11 cellular contexts compared by ENCODE assay signal in the genomic region with DNA sequence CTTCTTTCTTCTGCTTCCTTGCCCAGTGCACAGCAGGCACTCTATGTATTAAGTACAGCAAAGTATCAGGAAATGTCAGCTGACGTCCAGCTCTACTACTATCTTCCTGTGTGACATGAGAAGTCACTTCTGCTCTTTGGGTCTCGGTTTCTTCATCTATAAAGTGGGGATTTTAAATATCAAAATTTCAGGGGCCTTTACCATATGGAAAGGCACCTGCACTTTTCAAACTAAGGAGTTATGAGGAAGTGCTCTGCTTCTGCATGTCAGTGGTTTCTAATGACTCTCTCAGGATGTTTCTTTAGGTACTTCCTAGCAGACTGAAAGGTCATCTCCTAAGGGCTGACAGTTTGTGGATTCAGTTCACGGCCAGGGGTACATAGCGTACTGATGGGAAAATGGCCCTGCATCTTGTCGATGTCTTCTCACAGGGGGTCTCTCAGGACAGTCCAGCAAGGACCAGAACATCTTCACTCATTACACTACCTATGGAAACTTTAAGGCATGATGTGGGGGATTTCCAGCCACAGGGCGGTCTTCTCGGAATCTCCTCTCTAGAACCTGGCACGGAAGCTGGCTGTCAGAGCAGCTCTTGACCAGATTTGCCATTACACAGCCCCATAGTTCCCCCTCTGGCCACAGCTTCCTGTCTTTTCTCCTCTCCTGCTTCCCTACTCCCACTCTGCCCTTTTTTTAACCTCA. TPM values are rescaled to one million over a fixed set of nuclear protein-coding genes. Genes with fewer than 3 reads are reported as not detected.
DNase-seq lines count a peak whose midpoint lies in the region; ATAC-seq and TF ChIP-seq lines count a peak whose summit lies in the region.
"Had no signal": no experiment of that assay in that cellular context is flagged by ENCODE, and none has a peak within 500 bp of the region (broad histone marks: within the 10 kb centered on the region; RNA-seq: fewer than 3 reads in every experiment).

No MANE protein-coding gene starts in this region.

- H4K20me1 ChIP-seq in BLaER1 treated with 17β-estradiol and CSF1 and Interleukin-3, amounts not matched to agents 10 nM and 100 nM: peaks cover 0 to 7% (median 0%) of the 10 kb centered on the region in 11 experiments; a peak in 3 of 22 replicates

- peaks cover 22% of the 10 kb centered on the region for H3K4me1 Mint-ChIP-seq in activated B cell treated with CpG ODN at 0.5 μM for 24 hours

- peak overlapping the region; percentile 91 for H3K27ac Mint-ChIP-seq in activated B cell treated with CpG ODN at 0.5 μM for 24 hours

- H3K4me3 Mint-ChIP-seq in activated B cell treated with CpG ODN at 0.5 μM for 24 hours: peak overlapping the region; percentile 68

- POLR2A ChIA-PET in activated B cell treated with CpG ODN at 0.5 μM for 24 hours (lab: Charles Lee): interaction anchor here (0.6 to 2.0 kb wide), 9 partner anchors 19 to 575 kb away, joined by 3 to 16 read pairs (median 5); a partner anchor contains a TSS

- intact Hi-C loops in activated B cell treated with CpG ODN at 0.5 μM for 24 hours (cut with micrococcal nuclease) (loop anchor here (2.0 kb wide), 1 partner anchor 21 kb away; no protein-coding TSS in a partner anchor), left colon (cut with DNase I, micrococcal nuclease) (no loop called here)

- H3K36me3 ChIP-seq in BLaER1 treated with 17β-estradiol and CSF1 and Interleukin-3, amounts not matched to agents 10 nM and 100 nM: peaks cover 46 to 88% (median 72%) of the 10 kb centered on the region in 11 experiments

- H3K27ac ChIP-seq in BLaER1 treated with 17β-estradiol and CSF1 and Interleukin-3, amounts not matched to agents 10 nM and 100 nM: no peak overlapping the region; a peak in 1 of 22 replicates
- H3K27ac ChIP-seq: esophagus squamous epithelium had no signal

- DNase-seq in activated B cell treated with CpG ODN at 0.5 μM for 24 hours (peak; percentile 23), SW 1271 (lab: John Stamatoyannopoulos, UW) (no peak), 8988T (no peak), HuH-7 (ENCODE audit: low spot score) (no peak), left colon (no peak)
- DNase-seq: COR-L47; esophagus squamous epithelium; stimulated activated CD4-positive, alpha-beta T cell treated with anti-CD3 and anti-CD28 coated beads, Interleukin-4, amount 100 ng/mL, for 1 hour had no signal

- no peaks in the 10 kb centered on the region for H3K27me3 ChIP-seq in BLaER1 treated with 17β-estradiol and CSF1 and Interleukin-3, amounts not matched to agents 10 nM and 100 nM
- H3K27me3 ChIP-seq: esophagus squamous epithelium had no signal

- peak overlapping the region in 7 of 11 experiments; percentile 22 to 74 (median 66); a peak in 13 of 22 replicates for H3K4me2 ChIP-seq in BLaER1 treated with 17β-estradiol and CSF1 and Interleukin-3, amounts not matched to agents 10 nM and 100 nM

- peaks cover 15 to 39% (median 27%) of the 10 kb centered on the region in 11 experiments for H3K9me3 ChIP-seq in BLaER1 treated with 17β-estradiol and CSF1 and Interleukin-3, amounts not matched to agents 10 nM and 100 nM (replicated peaks in 1 of 11)
- H3K9me3 ChIP-seq: esophagus squamous epithelium had no signal

- peaks cover 0 to 17% (median 10%) of the 10 kb centered on the region in 10 experiments; a peak in 17 of 20 replicates for H3K4me1 ChIP-seq in BLaER1 treated with 17β-estradiol and CSF1 and Interleukin-3, amounts not matched to agents 10 nM and 100 nM
- H3K4me1 ChIP-seq: esophagus squamous epithelium had no signal

- peaks cover 24% of the 10 kb centered on the region for H3K36me3 Mint-ChIP-seq in activated B cell treated with CpG ODN at 0.5 μM for 24 hours (ENCODE audit: low read depth)

- H3K4me3 ChIP-seq in BLaER1 treated with 17β-estradiol and CSF1 and Interleukin-3, amounts not matched to agents 10 nM and 100 nM: no peak overlapping the region
- H3K4me3 ChIP-seq: esophagus squamous epithelium had no signal

- TF ChIP-seq CTCF in activated B cell treated with CpG ODN at 0.5 μM for 24 hours (IDR thresholded peaks at IDR 0.05): no peak

- CTCF ChIA-PET in activated B cell treated with CpG ODN at 0.5 μM for 24 hours (lab: Charles Lee): interaction anchor here (0.8 to 2.0 kb wide), 3 partner anchors 24 to 42 kb away, joined by 3 to 9 read pairs (median 4); a partner anchor contains a TSS

- ATAC-seq in GM18909 (IDR thresholded peaks at IDR 0.05; ENCODE audit: poor library complexity, unreplicated experiment) (peak; percentile 70), HG02973 (IDR thresholded peaks at IDR 0.05; ENCODE audit: unreplicated experiment) (peak; percentile 67), activated B cell treated with CpG ODN at 0.5 μM for 24 hours (ENCODE audit: low read depth) (peak; percentile 76), left colon (no peak)

- no peaks in the 10 kb centered on the region for H3K27me3 Mint-ChIP-seq in activated B cell treated with CpG ODN at 0.5 μM for 24 hours

- no peaks in the 10 kb centered on the region for H3K9me3 Mint-ChIP-seq in activated B cell treated with CpG ODN at 0.5 μM for 24 hours

- H3K9ac ChIP-seq in BLaER1 treated with 17β-estradiol and CSF1 and Interleukin-3, amounts not matched to agents 10 nM and 100 nM: peak overlapping the region in 2 of 11 experiments; percentile 22 to 30; a peak in 1 of 22 replicates

RNA-seq across cellular contexts. Expression of a gene that starts 42.0 kb away (rescaled TPM):
- total RNA-seq in activated B cell treated with CpG ODN at 0.5 μM for 24 hours (30.5 and 36.2 TPM in 2 replicates), left colon (10 to 100 TPM; 28.0 to 37.9 TPM)

RNA-seq across cellular contexts. Expression of a gene that starts 45.5 kb away (rescaled TPM):
- 63.4 and 70.3 TPM in 2 replicates for total RNA-seq in activated B cell treated with CpG ODN at 0.5 μM for 24 hours
- total RNA-seq in left colon: 10 to 100 TPM; 21.6 to 25.2 TPM
